In the genomic region with DNA sequence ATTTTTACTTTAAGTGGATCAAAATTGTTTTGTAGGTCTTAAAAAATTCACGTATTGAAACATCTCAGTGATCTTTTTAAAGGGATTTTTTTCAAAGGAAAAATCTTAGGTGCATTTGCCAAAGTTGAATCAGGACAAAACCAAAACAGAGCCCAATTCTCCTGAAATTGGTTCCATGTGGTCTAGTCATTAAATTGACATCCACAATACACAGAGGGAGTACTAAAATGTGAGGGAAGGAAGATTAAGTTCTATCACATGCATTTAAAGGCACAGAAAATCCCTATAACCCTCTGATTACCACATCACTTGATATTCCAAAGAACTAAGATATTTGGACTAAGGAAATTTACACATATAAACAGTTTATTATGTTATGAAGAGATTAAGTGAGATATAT, we compare ENCODE assay signal across 23 cellular contexts. TPM values are rescaled to one million over a fixed set of nuclear protein-coding genes. Genes with fewer than 3 reads are reported as not detected.
"Had no signal": no experiment of that assay in that cellular context is flagged by ENCODE, and none has a peak within 500 bp of the region (broad histone marks: within the 10 kb centered on the region; RNA-seq: fewer than 3 reads in every experiment).

No MANE protein-coding gene starts in this region.

- H3K4me1 ChIP-seq: gastrocnemius medialis, psoas muscle, suprapubic skin, thyroid gland had no signal

- H3K9me3 ChIP-seq: gastrocnemius medialis, neutrophil, psoas muscle, suprapubic skin, thyroid gland had no signal

- ATAC-seq: gastrocnemius medialis; heart right ventricle; naive thymus-derived CD8-positive, alpha-beta T cell; psoas muscle had no signal

- H3K4me3 ChIP-seq: coronary artery, gastrocnemius medialis, heart right ventricle, psoas muscle, suprapubic skin, thyroid gland had no signal

- H3K27me3 ChIP-seq: gastrocnemius medialis, heart right ventricle, neutrophil, suprapubic skin, thyroid gland had no signal

- DNase-seq: effector CD4-positive, alpha-beta T cell; endodermal cell; erythroblast; gastrocnemius medialis; heart right ventricle; hypothalamus; kidney glomerular epithelial cell; naive thymus-derived CD8-positive, alpha-beta T cell; psoas muscle; retina; small intestine; stimulated activated CD4-positive, alpha-beta T cell treated with anti-CD3 and anti-CD28 coated beads, Interleukin-12 subunit alpha, Interleukin-12 subunit beta, amount 100 ng/mL, for 4 hours; stimulated activated naive CD4-positive, alpha-beta T cell; thyroid gland had no signal

RNA-seq across cellular contexts. Expression of a gene that starts 39.3 kb away (rescaled TPM):
- total RNA-seq: chondrocyte; dermis microvascular lymphatic vessel endothelial cell; endothelial cell of umbilical vein; fibroblast of lung; lung microvascular endothelial cell; naive thymus-derived CD8-positive, alpha-beta T cell; osteoblast had no signal
